Comparison of ENCODE assay signal across 1 cellular context in the genomic region with DNA sequence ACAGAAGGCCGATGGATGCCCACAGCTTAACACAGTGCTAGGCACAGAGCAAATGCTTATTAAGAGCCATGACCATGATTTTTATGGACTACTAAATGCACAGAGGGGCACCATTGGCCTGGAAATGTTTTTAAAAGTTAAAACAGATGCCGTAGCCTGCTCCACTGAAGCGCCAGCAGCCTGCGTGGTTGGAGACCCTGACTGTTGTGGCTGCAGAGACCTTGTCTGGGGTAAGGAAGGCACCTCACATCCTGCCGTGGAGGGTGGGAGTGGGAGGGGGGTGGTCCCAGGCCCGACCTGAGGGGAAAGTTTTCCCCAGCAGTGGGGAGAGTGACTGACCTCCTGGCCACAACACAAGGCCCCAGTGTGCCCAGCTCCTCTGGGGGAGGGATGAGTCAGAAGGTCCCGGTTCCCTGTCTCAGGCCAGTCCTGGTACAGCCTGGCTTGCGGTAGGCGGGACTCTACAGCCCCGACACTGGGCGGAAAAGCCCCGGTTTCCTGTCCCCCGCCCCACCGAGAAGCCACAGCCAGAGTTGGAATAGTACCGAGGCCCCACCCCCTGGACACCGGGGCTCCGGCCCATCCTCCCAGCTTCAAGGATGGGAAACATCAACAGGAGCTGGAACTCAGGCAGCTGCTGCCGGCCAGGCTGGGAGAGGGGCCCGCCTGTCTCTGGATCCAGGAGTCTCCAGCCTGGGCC.
TF ChIP-seq lines count a peak whose summit lies in the region.

No MANE protein-coding gene starts in this region.

TF ChIP-seq in GM23338, 12 proteins besides CTCF, POLR2A, EP300 and RAD21 (continued from another document):
- TF ChIP-seq, protein P1, sequence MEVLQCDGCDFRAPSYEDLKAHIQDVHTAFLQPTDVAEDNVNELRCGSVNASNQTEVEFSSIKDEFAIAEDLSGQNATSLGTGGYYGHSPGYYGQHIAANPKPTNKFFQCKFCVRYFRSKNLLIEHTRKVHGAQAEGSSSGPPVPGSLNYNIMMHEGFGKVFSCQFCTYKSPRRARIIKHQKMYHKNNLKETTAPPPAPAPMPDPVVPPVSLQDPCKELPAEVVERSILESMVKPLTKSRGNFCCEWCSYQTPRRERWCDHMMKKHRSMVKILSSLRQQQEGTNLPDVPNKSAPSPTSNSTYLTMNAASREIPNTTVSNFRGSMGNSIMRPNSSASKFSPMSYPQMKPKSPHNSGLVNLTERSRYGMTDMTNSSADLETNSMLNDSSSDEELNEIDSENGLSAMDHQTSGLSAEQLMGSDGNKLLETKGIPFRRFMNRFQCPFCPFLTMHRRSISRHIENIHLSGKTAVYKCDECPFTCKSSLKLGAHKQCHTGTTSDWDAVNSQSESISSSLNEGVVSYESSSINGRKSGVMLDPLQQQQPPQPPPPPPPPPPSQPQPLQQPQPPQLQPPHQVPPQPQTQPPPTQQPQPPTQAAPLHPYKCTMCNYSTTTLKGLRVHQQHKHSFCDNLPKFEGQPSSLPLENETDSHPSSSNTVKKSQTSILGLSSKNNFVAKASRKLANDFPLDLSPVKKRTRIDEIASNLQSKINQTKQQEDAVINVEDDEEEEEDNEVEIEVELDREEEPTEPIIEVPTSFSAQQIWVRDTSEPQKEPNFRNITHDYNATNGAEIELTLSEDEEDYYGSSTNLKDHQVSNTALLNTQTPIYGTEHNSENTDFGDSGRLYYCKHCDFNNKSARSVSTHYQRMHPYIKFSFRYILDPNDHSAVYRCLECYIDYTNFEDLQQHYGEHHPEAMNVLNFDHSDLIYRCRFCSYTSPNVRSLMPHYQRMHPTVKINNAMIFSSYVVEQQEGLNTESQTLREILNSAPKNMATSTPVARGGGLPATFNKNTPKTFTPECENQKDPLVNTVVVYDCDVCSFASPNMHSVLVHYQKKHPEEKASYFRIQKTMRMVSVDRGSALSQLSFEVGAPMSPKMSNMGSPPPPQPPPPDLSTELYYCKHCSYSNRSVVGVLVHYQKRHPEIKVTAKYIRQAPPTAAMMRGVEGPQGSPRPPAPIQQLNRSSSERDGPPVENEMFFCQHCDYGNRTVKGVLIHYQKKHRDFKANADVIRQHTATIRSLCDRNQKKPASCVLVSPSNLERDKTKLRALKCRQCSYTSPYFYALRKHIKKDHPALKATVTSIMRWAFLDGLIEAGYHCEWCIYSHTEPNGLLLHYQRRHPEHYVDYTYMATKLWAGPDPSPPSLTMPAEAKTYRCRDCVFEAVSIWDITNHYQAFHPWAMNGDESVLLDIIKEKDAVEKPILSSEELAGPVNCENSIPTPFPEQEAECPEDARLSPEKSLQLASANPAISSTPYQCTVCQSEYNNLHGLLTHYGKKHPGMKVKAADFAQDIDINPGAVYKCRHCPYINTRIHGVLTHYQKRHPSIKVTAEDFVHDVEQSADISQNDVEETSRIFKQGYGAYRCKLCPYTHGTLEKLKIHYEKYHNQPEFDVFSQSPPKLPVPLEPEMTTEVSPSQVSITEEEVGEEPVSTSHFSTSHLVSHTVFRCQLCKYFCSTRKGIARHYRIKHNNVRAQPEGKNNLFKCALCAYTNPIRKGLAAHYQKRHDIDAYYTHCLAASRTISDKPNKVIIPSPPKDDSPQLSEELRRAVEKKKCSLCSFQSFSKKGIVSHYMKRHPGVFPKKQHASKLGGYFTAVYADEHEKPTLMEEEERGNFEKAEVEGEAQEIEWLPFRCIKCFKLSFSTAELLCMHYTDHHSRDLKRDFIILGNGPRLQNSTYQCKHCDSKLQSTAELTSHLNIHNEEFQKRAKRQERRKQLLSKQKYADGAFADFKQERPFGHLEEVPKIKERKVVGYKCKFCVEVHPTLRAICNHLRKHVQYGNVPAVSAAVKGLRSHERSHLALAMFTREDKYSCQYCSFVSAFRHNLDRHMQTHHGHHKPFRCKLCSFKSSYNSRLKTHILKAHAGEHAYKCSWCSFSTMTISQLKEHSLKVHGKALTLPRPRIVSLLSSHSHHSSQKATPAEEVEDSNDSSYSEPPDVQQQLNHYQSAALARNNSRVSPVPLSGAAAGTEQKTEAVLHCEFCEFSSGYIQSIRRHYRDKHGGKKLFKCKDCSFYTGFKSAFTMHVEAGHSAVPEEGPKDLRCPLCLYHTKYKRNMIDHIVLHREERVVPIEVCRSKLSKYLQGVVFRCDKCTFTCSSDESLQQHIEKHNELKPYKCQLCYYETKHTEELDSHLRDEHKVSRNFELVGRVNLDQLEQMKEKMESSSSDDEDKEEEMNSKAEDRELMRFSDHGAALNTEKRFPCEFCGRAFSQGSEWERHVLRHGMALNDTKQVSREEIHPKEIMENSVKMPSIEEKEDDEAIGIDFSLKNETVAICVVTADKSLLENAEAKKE (CRISPR knock-in tag; IDR thresholded peaks at IDR 0.05), result no peak
- TF ChIP-seq ZNF331 (CRISPR knock-in tag; IDR thresholded peaks at IDR 0.05; ENCODE audit: low read depth), result no peak
- no peak for TF ChIP-seq CREB1 (CRISPR knock-in tag; IDR thresholded peaks at IDR 0.05; ENCODE audit: low read depth)
- TF ChIP-seq EZH2 (IDR thresholded peaks at IDR 0.05; ENCODE audit: low read depth, unreplicated experiment), result no peak
